Comparison of ENCODE assay signal across 26 cellular contexts in the genomic region with DNA sequence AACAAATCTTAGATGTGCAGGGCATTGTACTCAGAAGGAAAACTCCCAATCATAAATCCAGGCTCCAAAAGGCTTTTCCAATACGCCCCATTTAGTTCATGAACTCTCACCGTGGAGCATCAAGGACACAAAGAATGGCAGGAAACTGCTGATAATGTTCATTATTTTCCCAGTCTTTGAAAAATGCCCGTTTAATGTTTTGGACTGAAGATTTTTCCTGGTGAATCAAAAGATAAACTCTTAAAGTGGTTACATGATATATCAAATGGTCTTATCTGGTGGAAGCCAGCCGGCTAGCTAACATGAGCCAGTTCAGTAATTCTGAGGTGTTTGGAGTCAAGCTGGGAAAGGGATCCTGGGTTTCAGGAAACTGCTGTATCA.
A peak's percentile ranks its signal among the peaks of the same experiment; 100 is the strongest.
DNase-seq lines count a peak whose midpoint lies in the region; ATAC-seq, FAIRE-seq and TF ChIP-seq lines count a peak whose summit lies in the region.
"Had no signal": no experiment of that assay in that cellular context is flagged by ENCODE, and none has a peak within 500 bp of the region (broad histone marks: within the 10 kb centered on the region; RNA-seq: fewer than 3 reads in every experiment).

No MANE protein-coding gene starts in this region.

- no peaks in the 10 kb centered on the region for H3K4me1 Mint-ChIP-seq in astrocyte (ENCODE audit: low read depth, unreplicated experiment)
- no peaks in the 10 kb centered on the region for H3K4me1 Mint-ChIP-seq in activated CD8-positive, alpha-beta T cell treated with anti-CD3 and anti-CD28 coated beads for 36 hours (ENCODE audit: low read depth)

- H3K27ac Mint-ChIP-seq in astrocyte (ENCODE audit: unreplicated experiment), result no peak overlapping the region
- no peak overlapping the region for H3K27ac Mint-ChIP-seq in activated CD8-positive, alpha-beta T cell treated with anti-CD3 and anti-CD28 coated beads for 36 hours
- H3K27ac Mint-ChIP-seq: stimulated activated memory B cell treated with anti-CD40 and anti-IgM and Interleukin-4, amounts not matched to agents 10 μg/mL and 1 μg/mL and 100 μg/mL, for 72 hours had no signal

- no peak overlapping the region for H3K4me2 ChIP-seq in SK-N-SH
- peak overlapping the region; percentile 19 for H3K4me2 ChIP-seq in astrocyte (ENCODE audit: low read length)
- no peak overlapping the region for H3K4me2 ChIP-seq in mesendoderm (ENCODE audit: low read length)
- no peak overlapping the region for H3K4me2 ChIP-seq in smooth muscle cell

- intact Hi-C loops in lower lobe of right lung (cut with DNase I), result no loop called here
- intact Hi-C loops in activated CD8-positive, alpha-beta T cell treated with anti-CD3 and anti-CD28 coated beads for 36 hours (cut with micrococcal nuclease), result no loop called here

- ATAC-seq in SK-N-SH treated with all-trans-retinoic acid at 6 μM for 48 hours (no peak), lower lobe of right lung (no peak)
- no peak for ATAC-seq in activated CD8-positive, alpha-beta T cell treated with anti-CD3 and anti-CD28 coated beads for 36 hours
- ATAC-seq: body of pancreas; stimulated activated memory B cell treated with anti-CD40 and anti-IgM and Interleukin-4, amounts not matched to agents 10 μg/mL and 1 μg/mL and 100 μg/mL, for 72 hours had no signal

- H3K9me2 ChIP-seq in SK-N-SH, result no peaks in the 10 kb centered on the region

- H3K9me3 ChIP-seq in SK-N-SH, result no peaks in the 10 kb centered on the region
- H3K9me3 ChIP-seq in astrocyte (ENCODE audit: insufficient read depth, low read depth, low read length), result no peaks in the 10 kb centered on the region
- H3K9me3 ChIP-seq in smooth muscle cell (replicated peaks; ENCODE audit: low read depth), result no peaks in the 10 kb centered on the region
- H3K9me3 ChIP-seq in lower lobe of right lung, result no peaks in the 10 kb centered on the region
- H3K9me3 ChIP-seq: body of pancreas, SJCRH30, upper lobe of left lung had no signal

- no peak overlapping the region for H4K8ac ChIP-seq in mesendoderm (ENCODE audit: low read depth, low read length)

- H3K9ac ChIP-seq in SK-N-SH (no peak overlapping the region), astrocyte (ENCODE audit: low read length) (no peak overlapping the region), mesendoderm (ENCODE audit: low read length) (no peak overlapping the region), smooth muscle cell (ENCODE audit: low read depth) (no peak overlapping the region)

- no peak overlapping the region for H3K18ac ChIP-seq in mesendoderm (ENCODE audit: low read length)

- H2AFZ ChIP-seq in SK-N-SH (ENCODE audit: low read depth) (peak overlapping the region; percentile 58), astrocyte (ENCODE audit: low read depth, low read length) (no peak overlapping the region), smooth muscle cell (ENCODE audit: low read depth) (peak overlapping the region; percentile 66)

- H3K9me3 Mint-ChIP-seq in astrocyte (ENCODE audit: unreplicated experiment), result peaks cover 3% of the 10 kb centered on the region
- H3K9me3 Mint-ChIP-seq in activated CD8-positive, alpha-beta T cell treated with anti-CD3 and anti-CD28 coated beads for 36 hours, result no peaks in the 10 kb centered on the region
- H3K9me3 Mint-ChIP-seq: stimulated activated memory B cell treated with anti-CD40 and anti-IgM and Interleukin-4, amounts not matched to agents 10 μg/mL and 1 μg/mL and 100 μg/mL, for 72 hours had no signal

- H3K79me2 ChIP-seq in SK-N-SH (ENCODE audit: insufficient read depth) (no peaks in the 10 kb centered on the region), astrocyte (ENCODE audit: insufficient read depth, low read length) (no peaks in the 10 kb centered on the region), mesendoderm (ENCODE audit: control insufficient read depth, insufficient read depth, low read length) (no peaks in the 10 kb centered on the region), smooth muscle cell (ENCODE audit: low read depth) (no peaks in the 10 kb centered on the region)

- no peaks in the 10 kb centered on the region for H3K36me3 Mint-ChIP-seq in astrocyte (ENCODE audit: low read depth, unreplicated experiment)
- H3K36me3 Mint-ChIP-seq in activated CD8-positive, alpha-beta T cell treated with anti-CD3 and anti-CD28 coated beads for 36 hours (ENCODE audit: low read depth), result no peaks in the 10 kb centered on the region
- H3K36me3 Mint-ChIP-seq: stimulated activated memory B cell treated with anti-CD40 and anti-IgM and Interleukin-4, amounts not matched to agents 10 μg/mL and 1 μg/mL and 100 μg/mL, for 72 hours had no signal

- H3K79me1 ChIP-seq in mesendoderm (ENCODE audit: low read length), result no peaks in the 10 kb centered on the region

- H3K4me3 ChIP-seq in SK-N-SH (ENCODE audit: low read depth in 2 of 2, low read length in 1 of 2), result no peak overlapping the region
- H3K4me3 ChIP-seq in astrocyte (ENCODE audit: insufficient read depth, low read depth, low read length), result no peak overlapping the region
- no peak overlapping the region for H3K4me3 ChIP-seq in mesendoderm (ENCODE audit: low read length)
- H3K4me3 ChIP-seq in smooth muscle cell, result no peak overlapping the region
- H3K4me3 ChIP-seq in lower lobe of right lung, result no peak overlapping the region
- H3K4me3 ChIP-seq: body of pancreas, SJCRH30, upper lobe of left lung had no signal

- TF ChIP-seq CTCF in SK-N-SH (IDR thresholded peaks at IDR 0.05) (no peak), astrocyte (IDR thresholded peaks at IDR 0.05; ENCODE audit: insufficient read depth, low read depth, low read length) (no peak), smooth muscle cell (IDR thresholded peaks at IDR 0.05; ENCODE audit: borderline replicate concordance, insufficient read depth, poor library complexity, severe bottlenecking) (no peak), lower lobe of right lung (IDR thresholded peaks at IDR 0.05) (no peak), RWPE1 (conservative IDR thresholded peaks at IDR 0.05; ENCODE audit: low read depth) (no peak)
- TF ChIP-seq CTCF in activated CD8-positive, alpha-beta T cell treated with anti-CD3 and anti-CD28 coated beads for 36 hours (IDR thresholded peaks at IDR 0.05), result no peak

- POLR2A ChIA-PET in SK-N-SH (lab: Yijun Ruan, JAX), result no interaction called here
- POLR2A ChIA-PET in RWPE1 (lab: Yijun Ruan, JAX; ENCODE audit: low non-redundant PET), result no interaction called here
- POLR2A ChIA-PET in activated CD8-positive, alpha-beta T cell treated with anti-CD3 and anti-CD28 coated beads for 36 hours (lab: Charles Lee), result no interaction called here

- H3K4ac ChIP-seq in mesendoderm (ENCODE audit: low read depth, low read length), result no peak overlapping the region

- no peaks in the 10 kb centered on the region for H4K20me1 ChIP-seq in SK-N-SH (ENCODE audit: insufficient read depth)
- no peaks in the 10 kb centered on the region for H4K20me1 ChIP-seq in astrocyte (ENCODE audit: insufficient read depth, low read length)
- no peaks in the 10 kb centered on the region for H4K20me1 ChIP-seq in smooth muscle cell (ENCODE audit: low read depth)

- no peaks in the 10 kb centered on the region for H3K4me1 ChIP-seq in SK-N-SH (ENCODE audit: control insufficient read depth in 1 of 2, insufficient read depth in 2 of 2, low read depth in 1 of 2, low read length in 1 of 2)
- H3K4me1 ChIP-seq in astrocyte (ENCODE audit: insufficient read depth, low read length), result peaks cover 2% of the 10 kb centered on the region
- H3K4me1 ChIP-seq in mesendoderm (ENCODE audit: control insufficient read depth, low read depth, low read length), result no peaks in the 10 kb centered on the region
- H3K4me1 ChIP-seq in smooth muscle cell (ENCODE audit: low read depth), result peaks cover 9% of the 10 kb centered on the region
- H3K4me1 ChIP-seq in lower lobe of right lung, result peaks cover 7% of the 10 kb centered on the region
- H3K4me1 ChIP-seq: body of pancreas, SJCRH30 had no signal

- no peaks in the 10 kb centered on the region for H3F3A ChIP-seq in SK-N-SH (replicated peaks; ENCODE audit: insufficient read depth)
- H3F3A ChIP-seq in smooth muscle cell (ENCODE audit: low read depth), result peaks cover 4% of the 10 kb centered on the region

- no peak for TF ChIP-seq RAD21 in SK-N-SH (IDR thresholded peaks at IDR 0.05; ENCODE audit: low read length)

- DNase-seq in SK-N-SH, result no peak
- DNase-seq in astrocyte (ENCODE audit: low read depth), result no peak
- peak; percentile 38 for DNase-seq in mesendoderm
- DNase-seq in smooth muscle cell (lab: John Stamatoyannopoulos, UW; ENCODE audit: unreplicated experiment), result no peak
- DNase-seq in lower lobe of right lung, result no peak
- no peak for DNase-seq in RWPE1 (ENCODE audit: low spot score)
- DNase-seq in activated CD8-positive, alpha-beta T cell treated with anti-CD3 and anti-CD28 coated beads for 36 hours, result no peak
- DNase-seq: activated CD4-positive, alpha-beta T cell treated with anti-CD3 and anti-CD28 coated beads, Interleukin-2, amount 50 U/mL, for 1 hour; activated CD4-positive, CD25-positive, alpha-beta regulatory T cell; activated T-cell treated with anti-CD3 and anti-CD28 coated beads, Interleukin-2, amount 50 U/mL, for 48 hours; body of pancreas; cerebellar nuclear complex; DMS79; hypothalamus; mammary epithelial cell; NCI-H1048; NCI-H446; occipital lobe; SJCRH30; T1000; upper lobe of left lung had no signal

- no peak overlapping the region for H3K23ac ChIP-seq in mesendoderm (ENCODE audit: low read length)

- no peaks in the 10 kb centered on the region for H3K27me3 Mint-ChIP-seq in astrocyte (ENCODE audit: low read depth, unreplicated experiment)
- H3K27me3 Mint-ChIP-seq in activated CD8-positive, alpha-beta T cell treated with anti-CD3 and anti-CD28 coated beads for 36 hours, result peaks cover 2% of the 10 kb centered on the region
- H3K27me3 Mint-ChIP-seq: stimulated activated memory B cell treated with anti-CD40 and anti-IgM and Interleukin-4, amounts not matched to agents 10 μg/mL and 1 μg/mL and 100 μg/mL, for 72 hours had no signal

- no peak for TF ChIP-seq EP300 in SK-N-SH (IDR thresholded peaks at IDR 0.05; ENCODE audit: borderline replicate concordance in 1 of 2, low read depth in 1 of 2, low read length in 1 of 2)

- H2BK15ac ChIP-seq in mesendoderm (replicated peaks; ENCODE audit: low read depth), result no peak overlapping the region

- H3K36me3 ChIP-seq in SK-N-SH (replicated peaks in 1 of 2; ENCODE audit: control insufficient read depth in 1 of 2, insufficient read depth in 2 of 2, low read length in 1 of 2) (no peaks in the 10 kb centered on the region), astrocyte (ENCODE audit: insufficient read depth, low read length) (no peaks in the 10 kb centered on the region), mesendoderm (ENCODE audit: control insufficient read depth, insufficient read depth, low read length) (no peaks in the 10 kb centered on the region), smooth muscle cell (ENCODE audit: low read depth) (no peaks in the 10 kb centered on the region), lower lobe of right lung (no peaks in the 10 kb centered on the region)
- H3K36me3 ChIP-seq: SJCRH30, upper lobe of left lung had no signal

- 12% methylated on average over 4 of the region's 4 CpGs for WGBS in SK-N-SH (ENCODE audit: low lambda C conversion rate)
- no CpG with 5 or more reads among the region's 4 CpGs for WGBS in mesendoderm (ENCODE audit: extremely low coverage, insufficient coverage, low lambda C conversion rate)
- 81% methylated on average over 4 of the region's 4 CpGs for WGBS in smooth muscle cell (ENCODE audit: low lambda C conversion rate)

- no peak overlapping the region for H2AK5ac ChIP-seq in mesendoderm (ENCODE audit: low read length)

- H3K4me3 Mint-ChIP-seq in astrocyte (ENCODE audit: unreplicated experiment), result no peak overlapping the region
- H3K4me3 Mint-ChIP-seq in activated CD8-positive, alpha-beta T cell treated with anti-CD3 and anti-CD28 coated beads for 36 hours, result no peak overlapping the region
- H3K4me3 Mint-ChIP-seq: stimulated activated memory B cell treated with anti-CD40 and anti-IgM and Interleukin-4, amounts not matched to agents 10 μg/mL and 1 μg/mL and 100 μg/mL, for 72 hours had no signal

- FAIRE-seq in astrocyte (lab: Jason Lieb, UNC), result no peak

- no peak overlapping the region for H3K27ac ChIP-seq in SK-N-SH (ENCODE audit: low read depth in 2 of 2, low read length in 1 of 2)
- H3K27ac ChIP-seq in astrocyte (ENCODE audit: low read depth, low read length), result no peak overlapping the region
- no peak overlapping the region for H3K27ac ChIP-seq in mesendoderm (ENCODE audit: low read depth, low read length)
- peak overlapping the region; percentile 28 for H3K27ac ChIP-seq in smooth muscle cell (ENCODE audit: low read depth)
- no peak overlapping the region for H3K27ac ChIP-seq in lower lobe of right lung
- H3K27ac ChIP-seq in RWPE1, result no peak overlapping the region
- H3K27ac ChIP-seq: 22Rv1, body of pancreas, C4-2B, epithelial cell of prostate, SJCRH30, upper lobe of left lung had no signal

- H2BK120ac ChIP-seq in mesendoderm (ENCODE audit: low read depth, low read length), result no peak overlapping the region

- H3K27me3 ChIP-seq in SK-N-SH (ENCODE audit: insufficient read depth), result no peaks in the 10 kb centered on the region
- H3K27me3 ChIP-seq in astrocyte (ENCODE audit: insufficient read depth, low read length), result no peaks in the 10 kb centered on the region
- no peaks in the 10 kb centered on the region for H3K27me3 ChIP-seq in mesendoderm (ENCODE audit: insufficient read depth, low read length, poor library complexity)
- no peaks in the 10 kb centered on the region for H3K27me3 ChIP-seq in smooth muscle cell (ENCODE audit: low read depth)
- no peaks in the 10 kb centered on the region for H3K27me3 ChIP-seq in lower lobe of right lung (ENCODE audit: low read depth)
- H3K27me3 ChIP-seq: body of pancreas, SJCRH30, upper lobe of left lung had no signal

- H2BK5ac ChIP-seq in mesendoderm (ENCODE audit: low read length), result no peak overlapping the region

- no peak overlapping the region for H4K5ac ChIP-seq in mesendoderm (ENCODE audit: low read length)

- CTCF ChIA-PET in SK-N-SH (lab: Yijun Ruan, JAX), result no interaction called here
- CTCF ChIA-PET in RWPE1 (lab: Yijun Ruan, JAX), result interaction anchor here (1.2 kb wide), 1 partner anchor 14 kb away, joined by 3 read pairs; no protein-coding TSS in a partner anchor
- CTCF ChIA-PET in activated CD8-positive, alpha-beta T cell treated with anti-CD3 and anti-CD28 coated beads for 36 hours (lab: Charles Lee), result no interaction called here

- no peak overlapping the region for H3K56ac ChIP-seq in mesendoderm (ENCODE audit: low read length)
